In genomic region chr2:163505281-163505680, GRCh38 we compare ENCODE assay signal across 22 cellular contexts.
"Had no signal": no experiment of that assay in that cellular context is flagged by ENCODE, and none has a peak within 500 bp of the region (broad histone marks: within the 10 kb centered on the region; RNA-seq: fewer than 3 reads in every experiment).

No MANE protein-coding gene starts in this region.

- H3K9ac ChIP-seq: KMS-11 had no signal

- H3K4me3 Mint-ChIP-seq: IgD-negative memory B cell had no signal

- H3K4me2 ChIP-seq: KMS-11 had no signal

- H3K4me1 Mint-ChIP-seq: IgD-negative memory B cell had no signal

- H3K27me3 Mint-ChIP-seq: IgD-negative memory B cell had no signal

- H3K27ac ChIP-seq: HL-60, KMS-11, RWPE1 had no signal

- FAIRE-seq: HTR-8/SVneo, K562, RCC 7860 had no signal

- DNase-seq: MV-4-11, NCI-H1048, NCI-H1105, NCI-H1417, NCI-H146, NCI-H1694 treated with DMSO at 0.1 percent for 48 hours, NCI-H1930, NCI-H2081, NCI-H2107, NCI-H2227 treated with DMSO at 0.1 percent for 48 hours, NCI-H524, NCI-H526 treated with DMSO at 0.1 percent for 48 hours, NCI-H774, SHP77 had no signal

- H3K4me3 ChIP-seq: K562 had no signal

- ATAC-seq: K562, SK-N-SH treated with all-trans-retinoic acid at 6 μM for 48 hours had no signal

- H3K36me3 Mint-ChIP-seq: IgD-negative memory B cell had no signal
